In genomic region chr2:19329445-19329844, GRCh38 we compare ENCODE assay signal across 3 cellular contexts.
A peak's percentile ranks its signal among the peaks of the same experiment; 100 is the strongest.
TF ChIP-seq lines count a peak whose summit lies in the region.

No MANE protein-coding gene starts in this region.

TF ChIP-seq in A549, 52 proteins besides CTCF, POLR2A, EP300 and RAD21 (continued from another document):
- TF ChIP-seq REST (IDR thresholded peaks at IDR 0.05), result peak; percentile 85

TF ChIP-seq in GM23338, 12 proteins besides CTCF, POLR2A, EP300 and RAD21:
- peak; percentile 64 for TF ChIP-seq REST (IDR thresholded peaks at IDR 0.05; ENCODE audit: unreplicated experiment)
- TF ChIP-seq ZNF331 (CRISPR knock-in tag; IDR thresholded peaks at IDR 0.05; ENCODE audit: low read depth), result no peak

TF ChIP-seq in PFSK-1, 5 proteins besides CTCF, POLR2A, EP300 and RAD21 (continued from another document):
- peak; percentile 63 to 90; a peak in 3 of 4 replicates for TF ChIP-seq REST (IDR thresholded peaks at IDR 0.05; ENCODE audit: insufficient read depth in 1 of 2, low read depth in 2 of 2, low read length in 2 of 2)
- no peak for TF ChIP-seq FOXP2 (optimal IDR thresholded peaks at IDR 0.05; ENCODE audit: borderline replicate concordance, extremely low read depth, extremely low read length, insufficient read depth)
